In genomic region chr12:112087055-112087850, GRCh38 we compare ENCODE assay signal across 1 cellular context.
TF ChIP-seq lines count a peak whose summit lies in the region.

No MANE protein-coding gene starts in this region.

TF ChIP-seq in GM12878, 131 proteins besides CTCF, POLR2A, EP300 and RAD21:
- no peak for TF ChIP-seq ZBED1 (IDR thresholded peaks at IDR 0.05; ENCODE audit: borderline replicate concordance)
- no peak for TF ChIP-seq MLLT1 (IDR thresholded peaks at IDR 0.05)
- no peak for TF ChIP-seq PAX5 (IDR thresholded peaks at IDR 0.05; ENCODE audit: borderline replicate concordance, low read depth, low read length)
- TF ChIP-seq MYC (IDR thresholded peaks at IDR 0.05; ENCODE audit: insufficient read depth, insufficient read length, insufficient replicate concordance, low read length, severe bottlenecking), result no peak
- no peak for TF ChIP-seq YBX1 (IDR thresholded peaks at IDR 0.05)
- TF ChIP-seq CHD4 (IDR thresholded peaks at IDR 0.05), result no peak
- TF ChIP-seq POU2F2 (IDR thresholded peaks at IDR 0.05; ENCODE audit: borderline replicate concordance, low read depth, low read length), result no peak
- TF ChIP-seq YY1 (IDR thresholded peaks at IDR 0.05; ENCODE audit: low read depth, low read length), result no peak
- TF ChIP-seq ZNF622 (IDR thresholded peaks at IDR 0.05), result no peak
- no peak for TF ChIP-seq SMC3 (IDR thresholded peaks at IDR 0.05; ENCODE audit: borderline replicate concordance, low read length)
